In the genomic region with DNA sequence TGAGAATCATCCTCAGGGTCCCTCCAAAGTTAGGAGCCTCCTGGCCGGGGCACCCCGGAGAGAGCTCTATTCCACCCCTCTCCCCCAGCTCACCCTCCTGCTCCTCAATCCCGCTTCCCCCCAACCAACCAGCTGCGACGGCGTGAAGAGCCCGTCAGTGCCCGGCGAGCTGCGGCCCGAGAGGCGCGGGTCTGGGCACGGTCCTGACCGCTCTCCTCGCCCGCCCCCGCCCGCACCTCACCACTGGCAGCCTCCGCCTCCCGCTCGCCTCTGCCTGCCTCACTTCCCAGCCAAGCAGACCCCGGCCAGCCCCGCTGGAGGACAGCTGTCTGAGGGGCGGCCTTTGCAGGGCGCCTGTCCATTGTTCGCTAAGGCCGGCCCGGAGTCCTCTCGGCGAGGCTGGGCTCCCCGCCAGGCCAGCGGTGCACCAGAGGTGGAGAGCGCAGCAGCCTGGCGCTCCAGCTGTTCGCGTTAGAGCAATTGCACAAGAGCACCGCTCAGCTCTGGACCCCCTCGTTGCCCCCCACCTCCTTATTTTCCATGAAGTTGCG, we compare ENCODE assay signal across 7 cellular contexts. TPM values are rescaled to one million over a fixed set of nuclear protein-coding genes. Genes with fewer than 3 reads are reported as not detected.
DNase-seq lines count a peak whose midpoint lies in the region; ATAC-seq, FAIRE-seq and TF ChIP-seq lines count a peak whose summit lies in the region.

No MANE protein-coding gene starts in this region.

- DNase-seq in GM12891 (ENCODE audit: insufficient read length, low spot score) (peak; percentile 13), OCI-LY7 (ENCODE audit: low spot score) (peak; percentile 42), caudate nucleus (lab: John Stamatoyannopoulos, UW) (peak in 45 of 61 donors; percentile 6 to 73 (median 42)), kidney epithelial cell (ENCODE audit: low read depth) (no peak), DMS153 (lab: John Stamatoyannopoulos, UW) (no peak)
- DNase-seq in stimulated activated effector memory CD8-positive, alpha-beta T cell treated with anti-CD3 and anti-CD28 coated beads, Interleukin-12 subunit alpha, Interleukin-12 subunit beta, amount 100 ng/mL, for 72 hours (ENCODE audit: low spot score in 2 of 2): peak in 1 of 2 donors; percentile 3

- H3K4me3 Mint-ChIP-seq in stimulated activated effector memory CD8-positive, alpha-beta T cell treated with anti-CD3 and anti-CD28 coated beads, Interleukin-12 subunit alpha, Interleukin-12 subunit beta, amount 100 ng/mL, for 72 hours: peak overlapping the region; percentile 87

- TF ChIP-seq CTCF in OCI-LY7 (conservative IDR thresholded peaks at IDR 0.05; ENCODE audit: low read length) (no peak), kidney epithelial cell (IDR thresholded peaks at IDR 0.05; ENCODE audit: insufficient read depth, low read length, poor library complexity, severe bottlenecking) (no peak)

- intact Hi-C loops in OCI-LY7 (cut with micrococcal nuclease; ENCODE audit: unreplicated experiment): loop anchor here (2.0 to 5.0 kb wide), 4 partner anchors 46 to 374 kb away; partner anchors contain the start of gene BEND3

- H3K27ac ChIP-seq in OCI-LY7 (ENCODE audit: low read depth, low read length, poor library complexity, severe bottlenecking): peak overlapping the region; percentile 68
- peak overlapping the region; percentile 78 for H3K27ac ChIP-seq in caudate nucleus (ENCODE audit: low read depth, low read length)

- POLR2A ChIA-PET in OCI-LY7 (lab: Charles Lee): interaction anchor here (0.6 to 5.4 kb wide), 14 partner anchors 11 to 321 kb away, joined by 3 to 29 read pairs (median 4); partner anchors contain the start of gene PDSS2

- no peak overlapping the region for H3K27ac Mint-ChIP-seq in stimulated activated effector memory CD8-positive, alpha-beta T cell treated with anti-CD3 and anti-CD28 coated beads, Interleukin-12 subunit alpha, Interleukin-12 subunit beta, amount 100 ng/mL, for 72 hours

- no peaks in the 10 kb centered on the region for H3K36me3 Mint-ChIP-seq in stimulated activated effector memory CD8-positive, alpha-beta T cell treated with anti-CD3 and anti-CD28 coated beads, Interleukin-12 subunit alpha, Interleukin-12 subunit beta, amount 100 ng/mL, for 72 hours

- ATAC-seq in stimulated activated effector memory CD8-positive, alpha-beta T cell treated with anti-CD3 and anti-CD28 coated beads, Interleukin-12 subunit alpha, Interleukin-12 subunit beta, amount 100 ng/mL, for 72 hours: no peak
- ATAC-seq in GM21367 (IDR thresholded peaks at IDR 0.05; ENCODE audit: unreplicated experiment): no peak

- FAIRE-seq in GM12891 (lab: Jason Lieb, UNC): peak; percentile 33

- peaks cover 58% of the 10 kb centered on the region for H3K4me1 ChIP-seq in OCI-LY7 (ENCODE audit: insufficient read depth, low read length, poor library complexity, severe bottlenecking)

- H3K36me3 ChIP-seq in OCI-LY7 (ENCODE audit: insufficient read depth, low read length) (peaks cover 7% of the 10 kb centered on the region; the same call in 1 of the 2 replicates), kidney epithelial cell (ENCODE audit: control insufficient read depth, insufficient read depth, low read length) (no peaks in the 10 kb centered on the region)

- BruUV-seq in OCI-LY7 (replicated peaks; lab: Mats Ljungman, UMichigan): no TSS peak

- H3K4me3 ChIP-seq in OCI-LY7 (ENCODE audit: low read depth, low read length, poor library complexity, severe bottlenecking) (peak overlapping the region; percentile 95), kidney epithelial cell (ENCODE audit: low read depth, low read length) (peak overlapping the region; percentile 59)

- no peaks in the 10 kb centered on the region for H3K9me3 ChIP-seq in OCI-LY7 (ENCODE audit: low read length)

- no peaks in the 10 kb centered on the region for H3K9me3 Mint-ChIP-seq in stimulated activated effector memory CD8-positive, alpha-beta T cell treated with anti-CD3 and anti-CD28 coated beads, Interleukin-12 subunit alpha, Interleukin-12 subunit beta, amount 100 ng/mL, for 72 hours

- no peak overlapping the region for H2AFZ ChIP-seq in OCI-LY7 (ENCODE audit: low read length)

- CTCF ChIA-PET in OCI-LY7 (lab: Charles Lee; ENCODE audit: unreplicated experiment): interaction anchor here (0.5 to 1.7 kb wide), 3 partner anchors 39 to 164 kb away, joined by 3 to 12 read pairs (median 4); no protein-coding TSS in a partner anchor

- H3K27me3 ChIP-seq in kidney epithelial cell (ENCODE audit: control insufficient read depth, insufficient read depth, low read length): peaks cover 31% of the 10 kb centered on the region

- H3K4me1 Mint-ChIP-seq in stimulated activated effector memory CD8-positive, alpha-beta T cell treated with anti-CD3 and anti-CD28 coated beads, Interleukin-12 subunit alpha, Interleukin-12 subunit beta, amount 100 ng/mL, for 72 hours: peaks cover 23% of the 10 kb centered on the region

- H4K20me1 ChIP-seq in OCI-LY7 (ENCODE audit: insufficient read depth, low read length): peaks cover 6% of the 10 kb centered on the region; the same call in 1 of the 2 replicates

- no peaks in the 10 kb centered on the region for H3K9me2 ChIP-seq in OCI-LY7 (ENCODE audit: insufficient read depth, low read length)

- no peak for TF ChIP-seq POLR2A in GM12891 (IDR thresholded peaks at IDR 0.05; ENCODE audit: low read depth, low read length)

- peaks cover 59% of the 10 kb centered on the region for H3K79me2 ChIP-seq in OCI-LY7 (ENCODE audit: insufficient read depth, low read depth, low read length)

- peak overlapping the region; percentile 78 for H3K4me2 ChIP-seq in OCI-LY7 (ENCODE audit: low read length)

TF ChIP-seq in GM12891, 5 proteins besides CTCF, POLR2A, EP300 and RAD21:
- TF ChIP-seq PAX5 (IDR thresholded peaks at IDR 0.05; ENCODE audit: insufficient read depth, low read length, severe bottlenecking): no peak
- no peak for TF ChIP-seq POLR2AphosphoS5 (IDR thresholded peaks at IDR 0.05; ENCODE audit: low read depth, low read length)
- TF ChIP-seq SPI1 (IDR thresholded peaks at IDR 0.05; ENCODE audit: low read depth, low read length): no peak
- TF ChIP-seq POU2F2 (IDR thresholded peaks at IDR 0.05; ENCODE audit: low read depth, low read length): no peak
- TF ChIP-seq TAF1 (IDR thresholded peaks at IDR 0.05; ENCODE audit: low read depth, low read length): no peak
TF ChIP-seq in GM12891: peak in this region for 0.

RNA-seq across cellular contexts. Expression of gene SOBP, which starts 1.2 kb away (rescaled TPM):
- polyA plus RNA-seq in GM12891 (2012; ENCODE audit: low read depth, missing spikeins): 0.53 TPM
- total RNA-seq in OCI-LY7 (2014; rRNA removed; shearing (Covaris generic)): 16.0 and 21.5 TPM in 2 replicates
- total RNA-seq in OCI-LY7 (2022) (29.4 and 31.3 TPM in 2 replicates), kidney epithelial cell (1.2 and 1.8 TPM in 2 replicates)

RNA-seq across cellular contexts. Expression of gene PDSS2, which starts 31.8 kb away (rescaled TPM):
- 6.5 TPM for polyA plus RNA-seq in GM12891 (2012; ENCODE audit: low read depth, missing spikeins)
- total RNA-seq in OCI-LY7 (2014; rRNA removed; shearing (Covaris generic)): 7.4 and 14.7 TPM in 2 replicates
- total RNA-seq in OCI-LY7 (2022): 24.9 and 25.2 TPM in 2 replicates
- 13.4 and 18.1 TPM in 2 replicates for total RNA-seq in kidney epithelial cell

Comparison
In these comparisons a context has a peak if more than half of its experiments do, and no peak if none do; other contexts are left out.
1. DNase-seq: peak in GM12891 (single experiment), OCI-LY7 (single experiment) and caudate nucleus (45 of 61); none in kidney epithelial cell (single experiment) and DMS153 (single experiment).